8 cellular contexts compared by ENCODE assay signal in genomic region chr10:104334965-104335650, GRCh38. TPM values are rescaled to one million over a fixed set of nuclear protein-coding genes. Genes with fewer than 3 reads are reported as not detected.
A peak's percentile ranks its signal among the peaks of the same experiment; 100 is the strongest.
DNase-seq lines count a peak whose midpoint lies in the region; ATAC-seq, FAIRE-seq and TF ChIP-seq lines count a peak whose summit lies in the region.

No MANE protein-coding gene starts in this region.

- H3K4me1 Mint-ChIP-seq in CD14-positive monocyte, result peaks cover 77% of the 10 kb centered on the region
- H3K4me1 Mint-ChIP-seq in naive B cell, result peaks cover 54 to 87% (median 81%) of the 10 kb centered on the region in 3 donors

- peak overlapping the region; percentile 98 for H3K4me3 ChIP-seq in K562

- no peak for TF ChIP-seq EP300 in K562 (IDR thresholded peaks at IDR 0.05; ENCODE audit: low read length)

- DNase-seq in CD14-positive monocyte (ENCODE audit: low spot score) (peak; percentile 29), NCI-H2029 treated with DMSO at 0.1 percent for 48 hours (lab: John Stamatoyannopoulos, UW) (peak; percentile 23), K562 (ENCODE audit: extremely low read depth in 1 of 4, low spot score in 3 of 4) (no peak), naive B cell (no peak), NCI-H2227 (lab: John Stamatoyannopoulos, UW; ENCODE audit: unreplicated experiment) (no peak), GM20000 (ENCODE audit: low spot score) (no peak), SKM-1 (lab: John Stamatoyannopoulos, UW; ENCODE audit: unreplicated experiment) (no peak)

- TF ChIP-seq CTCF in CD14-positive monocyte (IDR thresholded peaks at IDR 0.05), result no peak
- no peak for TF ChIP-seq CTCF in K562 (IDR thresholded peaks at IDR 0.05 in 2 of 3, conservative IDR thresholded peaks at IDR 0.05 in 1 of 3; ENCODE audit: insufficient read depth in 2 of 3, low read depth in 1 of 3, low read length in 3 of 3)
- no peak for TF ChIP-seq CTCF in GM20000 (IDR thresholded peaks at IDR 0.05; ENCODE audit: extremely low read depth, missing control alignments)

- H3K4me3 Mint-ChIP-seq in CD14-positive monocyte (peak overlapping the region; percentile 51 to 61), naive B cell (peak overlapping the region; percentile 46 to 100 (median 90))

- no peak for FAIRE-seq in K562 (lab: Jason Lieb, UNC)

- no peaks in the 10 kb centered on the region for H3K27me3 ChIP-seq in K562 (ENCODE audit: control insufficient read depth in 2 of 2, insufficient read depth in 2 of 2, low read length in 2 of 2)

- H3K4me2 ChIP-seq in K562 (ENCODE audit: insufficient read depth, low read length), result peak overlapping the region; percentile 91

- peaks cover 56% of the 10 kb centered on the region for H3K36me3 ChIP-seq in K562 (ENCODE audit: control insufficient read depth, insufficient read depth, low read length)

- WGBS in K562 (ENCODE audit: insufficient coverage, low coverage, missing lambda C conversion rate), result 37% methylated on average over 10 of the region's 13 CpGs

- H3K9me1 ChIP-seq in K562 (ENCODE audit: control insufficient read depth, insufficient read depth, low read length), result no peaks in the 10 kb centered on the region

- H3K9ac ChIP-seq in K562 (ENCODE audit: insufficient read depth in 1 of 2, low read depth in 2 of 2, low read length in 2 of 2), result peak overlapping the region; percentile 87 to 88; a peak in 3 of 4 replicates

- H3K4me1 ChIP-seq in K562 (replicated peaks in 1 of 2; ENCODE audit: control insufficient read depth in 2 of 2, insufficient read depth in 2 of 2, low read length in 2 of 2), result peaks cover 45 to 56% of the 10 kb centered on the region in 2 experiments

- no peak for TF ChIP-seq POLR2A in K562 (conservative IDR thresholded peaks at IDR 0.05)

- no TSS peak for BruUV-seq in K562 (replicated peaks; lab: Mats Ljungman, UMichigan)

- CTCF ChIA-PET in K562 (lab: Yijun Ruan, JAX; ENCODE audit: low intra/inter-chr PET ratio), result no interaction called here

- peaks cover 37% of the 10 kb centered on the region for H4K20me1 ChIP-seq in K562 (replicated peaks; ENCODE audit: control insufficient read depth, insufficient read depth, low read length)

- H3K79me2 ChIP-seq in K562 (ENCODE audit: control insufficient read depth, insufficient read depth, low read length), result peaks cover 99% of the 10 kb centered on the region

- H3K27me3 Mint-ChIP-seq in CD14-positive monocyte (ENCODE audit: low read depth in 3 of 3), result peaks cover 1 to 2% (median 2%) of the 10 kb centered on the region in 3 donors
- H3K27me3 Mint-ChIP-seq in naive B cell, result no peaks in the 10 kb centered on the region

- POLR2A ChIA-PET in K562 (lab: Yijun Ruan, JAX), result interaction anchor here (0.7 to 2.4 kb wide), 3 partner anchors 12 to 16 kb away, joined by 3 to 9 read pairs (median 4); no protein-coding TSS in a partner anchor

- peak overlapping the region; percentile 59 to 99 (median 72) for H3K27ac Mint-ChIP-seq in CD14-positive monocyte
- H3K27ac Mint-ChIP-seq in naive B cell, result peak overlapping the region; percentile 5 to 98 (median 76)

- H3K9me3 ChIP-seq in K562 (replicated peaks; ENCODE audit: control insufficient read depth, insufficient read depth, low read depth, low read length), result no peaks in the 10 kb centered on the region

- peak overlapping the region; percentile 55; the same call in 2 of the 3 replicates for H3K27ac ChIP-seq in K562 (ENCODE audit: extremely low read depth, low read depth, low read length)

- intact Hi-C loops in CD14-positive monocyte (cut with micrococcal nuclease), result no loop called here
- intact Hi-C loops in K562 (cut with micrococcal nuclease), result no loop called here

- H2AFZ ChIP-seq in K562 (ENCODE audit: low read depth, low read length), result no peak overlapping the region

- no peak for TF ChIP-seq RAD21 in K562 (CRISPR knock-in tag; conservative IDR thresholded peaks at IDR 0.05 in 1 of 2, IDR thresholded peaks at IDR 0.05 in 1 of 2)

- in situ Hi-C loops in K562 (cut with MboI), result no loop called here

- H3K9me3 Mint-ChIP-seq in CD14-positive monocyte (peaks cover 0 to 1% (median 0%) of the 10 kb centered on the region in 7 donors), naive B cell (no peaks in the 10 kb centered on the region)

- ATAC-seq in K562 (no peak), naive B cell (ENCODE audit: low read depth in 2 of 2) (no peak), HG02610 (IDR thresholded peaks at IDR 0.05; ENCODE audit: unreplicated experiment) (no peak)

- H3K36me3 Mint-ChIP-seq in CD14-positive monocyte (peaks cover 39 to 51% of the 10 kb centered on the region in 2 donors), naive B cell (no peaks in the 10 kb centered on the region)

TF ChIP-seq in K562, 482 proteins besides CTCF, POLR2A, EP300 and RAD21:
- TF ChIP-seq TFE3 (CRISPR knock-in tag; IDR thresholded peaks at IDR 0.05) (no peak), KDM5B (IDR thresholded peaks at IDR 0.05; ENCODE audit: insufficient replicate concordance, low read depth, low read length) (no peak), EZH2 (IDR thresholded peaks at IDR 0.05; ENCODE audit: borderline replicate concordance, low read depth, low read length) (no peak), PTBP1 (IDR thresholded peaks at IDR 0.05; ENCODE audit: low read depth, low read length) (no peak), RBFOX2 (IDR thresholded peaks at IDR 0.05; ENCODE audit: low read depth, low read length) (peak; percentile 56; the same call in 1 of the 2 replicates), RUNX1 (IDR thresholded peaks at IDR 0.05; ENCODE audit: low read depth) (no peak)

RNA-seq across cellular contexts. Expression of gene ITPRIP, which starts 3.2 kb away (rescaled TPM):
- polyA plus RNA-seq in CD14-positive monocyte (10 to 100 TPM; 27.5 to 35.7 TPM), K562 (2011; rRNA removed) (10.9 and 13.3 TPM in 2 replicates), K562 (2014; fragmentation: Illumina TruSeq; extraction: Trizol) (17.8 and 18.5 TPM in 2 replicates), K562 (2014; fragmentation: Nextera tagmentation; extraction: Ambion mirVana) (1 to 10 TPM; 4.4 to 4.9 TPM), K562 (2014; rRNA removed) (12.9 and 15.3 TPM in 2 replicates), naive B cell (ENCODE audit: low read depth in 6 of 6) (10 to 100 TPM; 16.5 to 34.4 (median 19.6) TPM)
- total RNA-seq in K562 (2011; cell fraction: chromatin; rRNA removed; ENCODE audit: low replicate concordance), result 30.8 and 81.8 TPM in 2 replicates
- 74.2 and 84.7 TPM in 2 replicates for total RNA-seq in K562 (2011; cell fraction: nucleolus; rRNA removed)
- 65.3 and 65.6 TPM in 2 replicates for total RNA-seq in K562 (2011; cell fraction: nucleoplasm; rRNA removed)
- total RNA-seq in K562 (2014; rRNA removed) (11.1 and 14.2 TPM in 2 replicates), K562 (2014; rRNA removed; fragmentation: Illumina TruSeq; extraction: Trizol) (5.1 and 5.5 TPM in 2 replicates), K562 (2015; rRNA removed; fragmentation: Illumina TruSeq; extraction: Trizol) (5.2 and 5.4 TPM in 2 replicates), K562 (2021) (27.0 and 28.5 TPM in 2 replicates)
- 14.2 and 21.9 TPM in 2 replicates for polyA plus RNA-seq in K562 (2011; cell fraction: cytosol; rRNA removed)
- 11.7 and 18.8 TPM in 2 replicates for polyA plus RNA-seq in K562 (2011; cell fraction: nucleus; rRNA removed)
- 14.6 and 21.0 TPM in 2 replicates for polyA plus RNA-seq in K562 (2012)
- 16.3 and 19.5 TPM in 2 replicates for polyA minus RNA-seq in K562 (2011; rRNA and poly(A)+ RNA removed)
- 18.0 and 19.1 TPM in 2 replicates for polyA minus RNA-seq in K562 (2011; cell fraction: cytosol; rRNA and poly(A)+ RNA removed)
- 20.5 and 25.3 TPM in 2 replicates for polyA minus RNA-seq in K562 (2011; cell fraction: nucleus; rRNA and poly(A)+ RNA removed)

RNA-seq across cellular contexts. Expression of gene CFAP58, which starts 18.5 kb away (rescaled TPM):
- polyA plus RNA-seq in CD14-positive monocyte (not detected), K562 (2011; rRNA removed) (0.62 and 1.2 TPM in 2 replicates), K562 (2014; fragmentation: Illumina TruSeq; extraction: Trizol) (0.71 and 0.72 TPM in 2 replicates), K562 (2014; fragmentation: Nextera tagmentation; extraction: Ambion mirVana) (under 1 TPM; 0.08 to 0.52 TPM), K562 (2014; rRNA removed) (0.42 and 1.0 TPM in 2 replicates), naive B cell (ENCODE audit: low read depth in 6 of 6) (not detected)
- 0.30 and 3.4 TPM in 2 replicates for total RNA-seq in K562 (2011; cell fraction: chromatin; rRNA removed; ENCODE audit: low replicate concordance)
- 0.33 and 0.92 TPM in 2 replicates for total RNA-seq in K562 (2011; cell fraction: nucleolus; rRNA removed)
- total RNA-seq in K562 (2011; cell fraction: nucleoplasm; rRNA removed), result 1.1 and 1.2 TPM in 2 replicates
- total RNA-seq in K562 (2014; rRNA removed) (0.45 and 2.0 TPM in 2 replicates), K562 (2014; rRNA removed; fragmentation: Illumina TruSeq; extraction: Trizol) (0.98 and 1.2 TPM in 2 replicates), K562 (2015; rRNA removed; fragmentation: Illumina TruSeq; extraction: Trizol) (0.54 and 0.68 TPM in 2 replicates), K562 (2021) (0.60 and 0.69 TPM in 2 replicates)
- 0.06 and 0.22 TPM in 2 replicates for polyA plus RNA-seq in K562 (2011; cell fraction: cytosol; rRNA removed)
- polyA plus RNA-seq in K562 (2011; cell fraction: nucleus; rRNA removed), result 1.4 and 1.5 TPM in 2 replicates
- 0.51 and 1.7 TPM in 2 replicates for polyA plus RNA-seq in K562 (2012)
- 0.88 and 1.3 TPM in 2 replicates for polyA minus RNA-seq in K562 (2011; rRNA and poly(A)+ RNA removed)
- 0.48 and 0.91 TPM in 2 replicates for polyA minus RNA-seq in K562 (2011; cell fraction: cytosol; rRNA and poly(A)+ RNA removed)
- polyA minus RNA-seq in K562 (2011; cell fraction: nucleus; rRNA and poly(A)+ RNA removed), result 0.40 and 1.3 TPM in 2 replicates

Comparison
In these comparisons a context has a peak if more than half of its experiments do, and no peak if none do; other contexts are left out.
1. DNase-seq: peak in CD14-positive monocyte (single experiment) and NCI-H2029 treated with DMSO at 0.1 percent for 48 hours (single experiment); none in K562 (0 of 4), naive B cell (single experiment), NCI-H2227 (single experiment), GM20000 (single experiment) and SKM-1 (single experiment).